Comparison of ENCODE assay signal across 8 cellular contexts in the genomic region with DNA sequence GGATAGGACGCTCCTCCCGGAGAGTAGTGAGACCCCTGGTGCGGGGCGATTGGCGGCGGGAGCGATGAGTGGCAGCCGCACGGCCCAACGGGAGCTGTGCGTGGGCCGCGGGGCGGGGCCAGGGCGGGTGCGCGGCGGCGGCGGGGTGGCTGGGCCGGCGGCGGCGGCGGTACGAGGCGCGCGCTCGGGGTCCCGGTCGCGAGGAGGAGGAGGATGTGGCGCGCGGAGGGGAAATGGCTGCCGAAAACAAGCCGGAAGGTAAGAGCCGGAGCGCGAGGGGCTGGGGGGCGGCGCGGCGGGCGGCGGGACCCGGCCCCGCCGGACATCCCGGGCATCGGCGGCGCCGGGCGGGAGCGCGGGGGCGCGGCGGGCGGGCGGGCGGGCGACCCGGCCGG. TPM values are rescaled to one million over a fixed set of nuclear protein-coding genes. Genes with fewer than 3 reads are reported as not detected.
A peak's percentile ranks its signal among the peaks of the same experiment; 100 is the strongest.
DNase-seq lines count a peak whose midpoint lies in the region; ATAC-seq and TF ChIP-seq lines count a peak whose summit lies in the region.

A gene with protein sequence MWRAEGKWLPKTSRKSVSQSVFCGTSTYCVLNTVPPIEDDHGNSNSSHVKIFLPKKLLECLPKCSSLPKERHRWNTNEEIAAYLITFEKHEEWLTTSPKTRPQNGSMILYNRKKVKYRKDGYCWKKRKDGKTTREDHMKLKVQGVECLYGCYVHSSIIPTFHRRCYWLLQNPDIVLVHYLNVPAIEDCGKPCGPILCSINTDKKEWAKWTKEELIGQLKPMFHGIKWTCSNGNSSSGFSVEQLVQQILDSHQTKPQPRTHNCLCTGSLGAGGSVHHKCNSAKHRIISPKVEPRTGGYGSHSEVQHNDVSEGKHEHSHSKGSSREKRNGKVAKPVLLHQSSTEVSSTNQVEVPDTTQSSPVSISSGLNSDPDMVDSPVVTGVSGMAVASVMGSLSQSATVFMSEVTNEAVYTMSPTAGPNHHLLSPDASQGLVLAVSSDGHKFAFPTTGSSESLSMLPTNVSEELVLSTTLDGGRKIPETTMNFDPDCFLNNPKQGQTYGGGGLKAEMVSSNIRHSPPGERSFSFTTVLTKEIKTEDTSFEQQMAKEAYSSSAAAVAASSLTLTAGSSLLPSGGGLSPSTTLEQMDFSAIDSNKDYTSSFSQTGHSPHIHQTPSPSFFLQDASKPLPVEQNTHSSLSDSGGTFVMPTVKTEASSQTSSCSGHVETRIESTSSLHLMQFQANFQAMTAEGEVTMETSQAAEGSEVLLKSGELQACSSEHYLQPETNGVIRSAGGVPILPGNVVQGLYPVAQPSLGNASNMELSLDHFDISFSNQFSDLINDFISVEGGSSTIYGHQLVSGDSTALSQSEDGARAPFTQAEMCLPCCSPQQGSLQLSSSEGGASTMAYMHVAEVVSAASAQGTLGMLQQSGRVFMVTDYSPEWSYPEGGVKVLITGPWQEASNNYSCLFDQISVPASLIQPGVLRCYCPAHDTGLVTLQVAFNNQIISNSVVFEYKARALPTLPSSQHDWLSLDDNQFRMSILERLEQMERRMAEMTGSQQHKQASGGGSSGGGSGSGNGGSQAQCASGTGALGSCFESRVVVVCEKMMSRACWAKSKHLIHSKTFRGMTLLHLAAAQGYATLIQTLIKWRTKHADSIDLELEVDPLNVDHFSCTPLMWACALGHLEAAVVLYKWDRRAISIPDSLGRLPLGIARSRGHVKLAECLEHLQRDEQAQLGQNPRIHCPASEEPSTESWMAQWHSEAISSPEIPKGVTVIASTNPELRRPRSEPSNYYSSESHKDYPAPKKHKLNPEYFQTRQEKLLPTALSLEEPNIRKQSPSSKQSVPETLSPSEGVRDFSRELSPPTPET (N-terminal part only) (plus strand): TSS at position 137 of the 395 bp plus-strand sequence. CDS start 77 bp downstream, at position 214.

- no peak for TF ChIP-seq CTCF in gastrocnemius medialis (IDR thresholded peaks at IDR 0.05 in 4 of 5, conservative IDR thresholded peaks at IDR 0.05 in 1 of 5)

- TF ChIP-seq POLR2A in gastrocnemius medialis (IDR thresholded peaks at IDR 0.05) = peak in 1 of 2 donors; percentile 81

- H3K27ac Mint-ChIP-seq in activated T-helper 1 cell treated with anti-CD3 and anti-CD28 coated beads, Interleukin-12 subunit alpha, Interleukin-12 subunit beta, Interleukin-2, Interleukin-4 antibody, amounts not matched to agents 30 ng/mL and 10 ng/mL and 1 ng/mL, durations not matched to agents 14 hours and 24 hours and 36 hours = peak within 1 kb of the TSS; percentile 99

- intact Hi-C loops in activated T-helper 1 cell treated with anti-CD3 and anti-CD28 coated beads, Interleukin-12 subunit alpha, Interleukin-12 subunit beta, Interleukin-2, Interleukin-4 antibody, amounts not matched to agents 30 ng/mL and 10 ng/mL and 1 ng/mL, durations not matched to agents 14 hours and 24 hours and 36 hours (cut with micrococcal nuclease) = loop anchor here (1.0 to 10.0 kb wide), 6 partner anchors 84 to 999 kb away; a partner anchor contains a TSS
- intact Hi-C loops in left cardiac atrium (cut with DNase I) (loop anchor here in 1 of 2 donors (10.0 kb wide), 1 partner anchor 61 kb away; no protein-coding TSS in a partner anchor), gastrocnemius medialis (cut with DNase I; ENCODE audit: low total_unique reads) (loop anchor here (2.0 kb wide), 1 partner anchor 85 kb away; a partner anchor contains a TSS)

- DNase-seq in activated T-helper 1 cell treated with anti-CD3 and anti-CD28 coated beads, Interleukin-12 subunit alpha, Interleukin-12 subunit beta, Interleukin-2, Interleukin-4 antibody, amounts not matched to agents 30 ng/mL and 10 ng/mL and 1 ng/mL, durations not matched to agents 14 hours and 24 hours and 36 hours (ENCODE audit: low spot score) = no peak
- DNase-seq in left cardiac atrium (no peak), gastrocnemius medialis (no peak), amniotic stem cell (lab: John Stamatoyannopoulos, UW) (no peak), HuH-7.5 (ENCODE audit: low spot score) (no peak), NCI-H1417 treated with DMSO at 0.1 percent for 48 hours (lab: John Stamatoyannopoulos, UW) (no peak)

- no peaks in the 10 kb centered on the region for H3K36me3 ChIP-seq in gastrocnemius medialis

- H3K9me3 Mint-ChIP-seq in activated T-helper 1 cell treated with anti-CD3 and anti-CD28 coated beads, Interleukin-12 subunit alpha, Interleukin-12 subunit beta, Interleukin-2, Interleukin-4 antibody, amounts not matched to agents 30 ng/mL and 10 ng/mL and 1 ng/mL, durations not matched to agents 14 hours and 24 hours and 36 hours = no peaks in the 10 kb centered on the region

- H3K9me3 ChIP-seq in gastrocnemius medialis = no peaks in the 10 kb centered on the region

- peak within 1 kb of the TSS; percentile 98 to 100 (median 98) for H3K27ac ChIP-seq in gastrocnemius medialis

- in situ Hi-C loops in gastrocnemius medialis (cut with MboI; ENCODE audit: low sequenced_read_pairs in 4 of 4) = no loop called here

- H3K27me3 Mint-ChIP-seq in activated T-helper 1 cell treated with anti-CD3 and anti-CD28 coated beads, Interleukin-12 subunit alpha, Interleukin-12 subunit beta, Interleukin-2, Interleukin-4 antibody, amounts not matched to agents 30 ng/mL and 10 ng/mL and 1 ng/mL, durations not matched to agents 14 hours and 24 hours and 36 hours (ENCODE audit: insufficient read depth) = peaks cover 6% of the 10 kb centered on the region

- peak within 1 kb of the TSS; percentile 88 to 97 (median 94) for H3K4me3 ChIP-seq in gastrocnemius medialis

- H3K36me3 Mint-ChIP-seq in activated T-helper 1 cell treated with anti-CD3 and anti-CD28 coated beads, Interleukin-12 subunit alpha, Interleukin-12 subunit beta, Interleukin-2, Interleukin-4 antibody, amounts not matched to agents 30 ng/mL and 10 ng/mL and 1 ng/mL, durations not matched to agents 14 hours and 24 hours and 36 hours (ENCODE audit: low read depth) = peaks cover 12% of the 10 kb centered on the region

- H3K4me1 Mint-ChIP-seq in activated T-helper 1 cell treated with anti-CD3 and anti-CD28 coated beads, Interleukin-12 subunit alpha, Interleukin-12 subunit beta, Interleukin-2, Interleukin-4 antibody, amounts not matched to agents 30 ng/mL and 10 ng/mL and 1 ng/mL, durations not matched to agents 14 hours and 24 hours and 36 hours (ENCODE audit: low read depth) = peaks cover 43% of the 10 kb centered on the region

- ATAC-seq in GM18511 (IDR thresholded peaks at IDR 0.05; ENCODE audit: unreplicated experiment) (peak; percentile 76), HG03103 (IDR thresholded peaks at IDR 0.05; ENCODE audit: low read depth, unreplicated experiment) (peak; percentile 72), left cardiac atrium (no peak), gastrocnemius medialis (no peak)

- no peaks in the 10 kb centered on the region for H3K27me3 ChIP-seq in gastrocnemius medialis

- H3K4me1 ChIP-seq in gastrocnemius medialis = peaks cover 31 to 35% of the 10 kb centered on the region in 2 donors

- peak within 1 kb of the TSS; percentile 98 for H3K4me3 Mint-ChIP-seq in activated T-helper 1 cell treated with anti-CD3 and anti-CD28 coated beads, Interleukin-12 subunit alpha, Interleukin-12 subunit beta, Interleukin-2, Interleukin-4 antibody, amounts not matched to agents 30 ng/mL and 10 ng/mL and 1 ng/mL, durations not matched to agents 14 hours and 24 hours and 36 hours

RNA-seq across cellular contexts. Expression of the gene that starts here (rescaled TPM):
- total RNA-seq in activated T-helper 1 cell treated with anti-CD3 and anti-CD28 coated beads, Interleukin-12 subunit alpha, Interleukin-12 subunit beta, Interleukin-2, Interleukin-4 antibody, amounts not matched to agents 30 ng/mL and 10 ng/mL and 1 ng/mL, durations not matched to agents 14 hours and 24 hours and 36 hours = 57.2 and 63.7 TPM in 2 replicates
- 100 to 1,000 TPM; 109 to 128 TPM for total RNA-seq in left cardiac atrium
- 100 to 1,000 TPM in 1 of 4 donors, 10 to 100 TPM in 3; 60.5 to 113 (median 70.4) TPM for total RNA-seq in gastrocnemius medialis

Comparison
In these comparisons a context has a peak if more than half of its experiments do, and no peak if none do; other contexts are left out.
1. ATAC-seq: peak in GM18511 (single experiment) and HG03103 (single experiment); none in left cardiac atrium (0 of 2) and gastrocnemius medialis (0 of 2).